31 cellular contexts compared by ENCODE assay signal in the genomic region with DNA sequence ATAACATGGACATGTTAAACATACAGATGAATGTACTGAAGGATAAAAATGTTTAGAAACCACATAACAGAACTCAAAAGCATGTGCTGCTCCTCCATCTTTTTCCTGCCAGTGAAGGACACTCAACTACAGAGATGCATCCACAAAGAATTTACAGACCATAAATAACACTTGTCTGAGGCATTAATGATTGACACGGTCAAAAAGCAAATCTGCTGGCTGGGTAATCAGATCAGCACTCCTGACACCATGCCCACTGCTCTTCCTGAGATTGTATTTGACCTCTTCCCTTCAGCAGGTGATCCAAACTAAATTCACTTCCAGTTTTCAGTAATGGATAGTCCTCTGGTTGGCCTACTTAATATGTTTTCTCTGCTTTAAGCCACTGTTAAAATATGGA.
"Had no signal": no experiment of that assay in that cellular context is flagged by ENCODE, and none has a peak within 500 bp of the region (broad histone marks: within the 10 kb centered on the region; RNA-seq: fewer than 3 reads in every experiment).

No MANE protein-coding gene starts in this region.

- H3K27me3 Mint-ChIP-seq: activated CD4-positive, alpha-beta T cell treated with anti-CD3 and anti-CD28 coated beads, Interleukin-2, amount 10 ng/mL, durations not matched to agents 24 days and 14 days had no signal

- H3K9me3 Mint-ChIP-seq: activated CD4-positive, alpha-beta T cell treated with anti-CD3 and anti-CD28 coated beads, Interleukin-2, amount 10 ng/mL, durations not matched to agents 24 days and 14 days; activated naive CD4-positive, alpha-beta T cell treated with anti-CD3 and anti-CD28 coated beads for 36 hours; activated naive CD4-positive, alpha-beta T cell treated with anti-CD3 and anti-CD28 coated beads, Interleukin-2, amount 50 U/mL, for 72 hours; activated T-cell treated with anti-CD3 and anti-CD28 coated beads, Interleukin-2, amount 50 U/mL, for 4 hours; activated T-helper 1 cell treated with anti-CD3 and anti-CD28 coated beads, Interleukin-12 subunit alpha, Interleukin-12 subunit beta, Interleukin-2, Interleukin-4 antibody, amounts not matched to agents 30 ng/mL and 10 ng/mL and 1 ng/mL, durations not matched to agents 14 hours and 24 hours and 36 hours had no signal

- H3K4me3 Mint-ChIP-seq: activated CD4-positive, alpha-beta T cell treated with anti-CD3 and anti-CD28 coated beads, Interleukin-2, amount 10 ng/mL, durations not matched to agents 24 days and 14 days; activated CD8-positive, alpha-beta T cell treated with anti-CD3 and anti-CD28 coated beads, Interleukin-2, amount 10 ng/mL, durations not matched to agents 7 days and 5 days; activated naive CD4-positive, alpha-beta T cell treated with anti-CD3 and anti-CD28 coated beads for 36 hours; activated T-cell treated with anti-CD3 and anti-CD28 coated beads, Interleukin-2, amount 50 U/mL, for 4 hours; activated T-helper 1 cell treated with anti-CD3 and anti-CD28 coated beads, Interleukin-12 subunit alpha, Interleukin-12 subunit beta, Interleukin-2, Interleukin-4 antibody, amounts not matched to agents 30 ng/mL and 10 ng/mL and 1 ng/mL, durations not matched to agents 14 hours and 24 hours and 36 hours had no signal

- ATAC-seq: activated CD8-positive, alpha-beta T cell treated with anti-CD3 and anti-CD28 coated beads, Interleukin-2, amount 10 ng/mL, durations not matched to agents 7 days and 5 days; activated naive CD4-positive, alpha-beta T cell treated with anti-CD3 and anti-CD28 coated beads, Interleukin-2, amount 50 U/mL, for 72 hours; activated T-cell treated with anti-CD3 and anti-CD28 coated beads, Interleukin-2, amount 50 U/mL, for 4 hours; body of pancreas; Panc1 had no signal

- DNase-seq: activated CD4-positive, alpha-beta T cell treated with anti-CD3 and anti-CD28 coated beads for 1 hour; activated CD4-positive, alpha-beta T cell treated with anti-CD3 and anti-CD28 coated beads, Interleukin-2, amount 10 ng/mL, durations not matched to agents 24 days and 14 days; activated CD4-positive, alpha-beta T cell treated with anti-CD3 and anti-CD28 coated beads, Interleukin-2, amount 50 U/mL, for 4 hours; activated CD4-positive, CD25-positive, alpha-beta regulatory T cell; activated CD8-positive, alpha-beta T cell treated with anti-CD3 and anti-CD28 coated beads, Interleukin-2, amount 10 ng/mL, durations not matched to agents 7 days and 5 days; activated gamma-delta T cell treated with Interleukin-2 at 50 U/mL for 16 hours; activated naive CD4-positive, alpha-beta T cell treated with anti-CD3 and anti-CD28 coated beads for 36 hours; activated T-cell treated with anti-CD3 and anti-CD28 coated beads, Interleukin-2, amount 50 U/mL, for 4 hours; adrenal gland; body of pancreas; caudate nucleus; cerebellar nuclear complex; Kasumi-1; MM.1S; MV-4-11; NCI-H1092; NCI-H1436 treated with DMSO at 0.1 percent for 48 hours; NCI-H1694 treated with DMSO at 0.1 percent for 48 hours; NCI-H2029; NCI-H345; NCI-H524 treated with DMSO at 0.1 percent for 48 hours; SHP77; SJCRH30; T1000; WERI-Rb-1 had no signal

- H3K27me3 ChIP-seq: adrenal gland, body of pancreas, SJCRH30 had no signal

- H3K36me3 ChIP-seq: SJCRH30, WERI-Rb-1 had no signal

- FAIRE-seq: astrocyte, bronchial epithelial cell had no signal

- H3K27ac Mint-ChIP-seq: activated CD4-positive, alpha-beta T cell treated with anti-CD3 and anti-CD28 coated beads, Interleukin-2, amount 10 ng/mL, durations not matched to agents 24 days and 14 days; activated CD8-positive, alpha-beta T cell treated with anti-CD3 and anti-CD28 coated beads, Interleukin-2, amount 10 ng/mL, durations not matched to agents 7 days and 5 days; activated naive CD4-positive, alpha-beta T cell treated with anti-CD3 and anti-CD28 coated beads for 36 hours; activated naive CD4-positive, alpha-beta T cell treated with anti-CD3 and anti-CD28 coated beads, Interleukin-2, amount 50 U/mL, for 72 hours; activated T-helper 1 cell treated with anti-CD3 and anti-CD28 coated beads, Interleukin-12 subunit alpha, Interleukin-12 subunit beta, Interleukin-2, Interleukin-4 antibody, amounts not matched to agents 30 ng/mL and 10 ng/mL and 1 ng/mL, durations not matched to agents 14 hours and 24 hours and 36 hours had no signal

- H3K4me3 ChIP-seq: adrenal gland, body of pancreas, SJCRH30, SK-N-MC had no signal

- H3K27ac ChIP-seq: body of pancreas, SJCRH30, SK-N-MC, WERI-Rb-1 had no signal

- H3K4me1 ChIP-seq: SJCRH30 had no signal
